8 cellular contexts compared by ENCODE assay signal in genomic region chr10:49539320-49539885, GRCh38. TPM values are rescaled to one million over a fixed set of nuclear protein-coding genes. Genes with fewer than 3 reads are reported as not detected.
DNase-seq lines count a peak whose midpoint lies in the region; ATAC-seq and TF ChIP-seq lines count a peak whose summit lies in the region.

No MANE protein-coding gene starts in this region.

- 1% methylated on average over 26 of the region's 26 CpGs for WGBS in psoas muscle, 3 donors

- H3K27me3 ChIP-seq in PC-3 (ENCODE audit: low read length) (no peaks in the 10 kb centered on the region), psoas muscle (ENCODE audit: insufficient read depth in 3 of 3, low read length in 2 of 3) (no peaks in the 10 kb centered on the region)

- H3K4me1 ChIP-seq in PC-3 (ENCODE audit: insufficient read depth, low read length) (peaks cover 45% of the 10 kb centered on the region), psoas muscle (peaks cover 8% of the 10 kb centered on the region)

- peak overlapping the region; percentile 75 for H3K27ac ChIP-seq in PC-3 (ENCODE audit: low read length)
- peak overlapping the region; percentile 79 for H3K27ac ChIP-seq in angular gyrus (ENCODE audit: low read depth, low read length)
- H3K27ac ChIP-seq in psoas muscle: peak overlapping the region; percentile 92

- peak overlapping the region; percentile 73 for H3K9ac ChIP-seq in PC-3 (ENCODE audit: low read length)

- H3K4me2 ChIP-seq in PC-3 (ENCODE audit: low read length): peak overlapping the region; percentile 87

- POLR2A ChIA-PET in PC-3 (lab: Charles Lee; ENCODE audit: unreplicated experiment): interaction anchor here (0.6 to 2.0 kb wide), 9 partner anchors 9 to 490 kb away, joined by 3 to 34 read pairs (median 4); no protein-coding TSS in a partner anchor

- no peaks in the 10 kb centered on the region; the same call in none of the 2 replicates for H3K9me3 ChIP-seq in PC-3 (ENCODE audit: low read length)
- H3K9me3 ChIP-seq in psoas muscle: no peaks in the 10 kb centered on the region

- BruUV-seq in PC-3 (replicated peaks; lab: Mats Ljungman, UMichigan): TSS peak; percentile 88

- CTCF ChIA-PET in PC-3 (lab: Charles Lee): interaction anchor here (0.8 to 1.2 kb wide), 4 partner anchors 13 to 132 kb away, joined by 3 to 10 read pairs (median 5); no protein-coding TSS in a partner anchor

- H3F3A ChIP-seq in PC-3 (ENCODE audit: low read length, unreplicated experiment): no peaks in the 10 kb centered on the region

- intact Hi-C loops in PC-3 (cut with micrococcal nuclease): loop anchor here (1.0 to 2.0 kb wide), 2 partner anchors 13 to 53 kb away; no protein-coding TSS in a partner anchor
- intact Hi-C loops in left ventricle myocardium superior (cut with micrococcal nuclease): no loop called here
- intact Hi-C loops in psoas muscle (cut with DNase I): no loop called here

- TF ChIP-seq CTCF in AG10803 (conservative IDR thresholded peaks at IDR 0.05; ENCODE audit: low read length): 0 out of 2 replicates have a peak, but pooled peaks have one; percentile 0
- peak; percentile 2; the same call in 1 of the 2 replicates for TF ChIP-seq CTCF in PC-3 (conservative IDR thresholded peaks at IDR 0.05; ENCODE audit: low read depth, low read length)
- no peak for TF ChIP-seq CTCF in psoas muscle (IDR thresholded peaks at IDR 0.05)

- peaks cover 42% of the 10 kb centered on the region for H3K79me2 ChIP-seq in PC-3 (ENCODE audit: low read length)

- H3K4me3 ChIP-seq in AG10803 (ENCODE audit: low read length) (peak overlapping the region; percentile 77), PC-3 (ENCODE audit: low read length) (peak overlapping the region; percentile 75), psoas muscle (peak overlapping the region; percentile 94)

- peak; percentile 48 for DNase-seq in AG10803 (ENCODE audit: low read depth)
- DNase-seq in PC-3: peak; percentile 86
- peak; percentile 56 for DNase-seq in left ventricle myocardium superior
- peak; percentile 30 to 56 for DNase-seq in psoas muscle
- DNase-seq in T1000 (lab: John Stamatoyannopoulos, UW): no peak

- 0 out of 2 replicates have a peak, but pooled peaks cover under 1% of the 10 kb centered on the region for H4K20me1 ChIP-seq in PC-3 (ENCODE audit: low read length)

- no peaks in the 10 kb centered on the region for H3K9me2 ChIP-seq in PC-3 (replicated peaks; ENCODE audit: low read length)

- ATAC-seq in GM18517 (IDR thresholded peaks at IDR 0.05; ENCODE audit: unreplicated experiment): peak; percentile 0
- ATAC-seq in HG03135 (IDR thresholded peaks at IDR 0.05; ENCODE audit: unreplicated experiment): peak; percentile 21
- peak; percentile 59 for ATAC-seq in PC-3
- ATAC-seq in left ventricle myocardium superior: peak; percentile 38
- ATAC-seq in psoas muscle: peak; percentile 19 to 59 (median 30)

- H3K36me3 ChIP-seq in PC-3 (ENCODE audit: low read depth, low read length) (peaks cover 9% of the 10 kb centered on the region; the same call in 1 of the 2 replicates), psoas muscle (ENCODE audit: insufficient read depth in 1 of 2, low read depth in 1 of 2) (peaks cover 2 to 9% of the 10 kb centered on the region in 2 donors)

- peak overlapping the region; percentile 85 for H2AFZ ChIP-seq in PC-3 (ENCODE audit: low read length)

RNA-seq across cellular contexts. Expression of gene ERCC6, which starts 0.5 kb away (rescaled TPM):
- total RNA-seq in PC-3 (2014; rRNA removed): 36.7 and 43.0 TPM in 2 replicates
- total RNA-seq in left ventricle myocardium superior: 25.1 TPM
- total RNA-seq in psoas muscle: 10 to 100 TPM; 11.5 to 19.3 (median 15.0) TPM
- polyA plus RNA-seq in psoas muscle: 1 to 10 TPM; 2.7 to 5.2 (median 3.3) TPM

Comparison
In these comparisons a context has a peak if more than half of its experiments do, and no peak if none do; other contexts are left out.
1. ATAC-seq: peak in every context shown above with its lines; median percentile 59 in PC-3; 38 in left ventricle myocardium superior; 30 in psoas muscle; 21 in HG03135; 0 in GM18517.